Comparison of ENCODE assay signal across 13 cellular contexts in genomic region chr12:13277278-13277677, GRCh38.
"Had no signal": no experiment of that assay in that cellular context is flagged by ENCODE, and none has a peak within 500 bp of the region (broad histone marks: within the 10 kb centered on the region; RNA-seq: fewer than 3 reads in every experiment).

No MANE protein-coding gene starts in this region.

- H3K4me3 ChIP-seq: gastroesophageal sphincter, hepatocyte, stomach, thyroid gland, vagina had no signal

- DNase-seq: activated CD4-positive, alpha-beta memory T cell treated with anti-CD3 and anti-CD28 coated beads, Interleukin-2, amount 10 ng/mL, durations not matched to agents 7 days and 5 days; activated naive CD8-positive, alpha-beta T cell treated with anti-CD3 and anti-CD28 coated beads, Interleukin-2, amount 10 ng/mL, durations not matched to agents 7 days and 5 days; activated T-cell treated with anti-CD3 and anti-CD28 coated beads, Interleukin-2, amount 50 U/mL, for 48 hours; kidney; left ventricle myocardium superior; stimulated activated CD4-positive, alpha-beta T cell treated with anti-CD3 and anti-CD28 coated beads, Interleukin-15, amount 100 ng/mL, for 24 hours; stimulated activated CD4-positive, alpha-beta T cell treated with anti-CD3 and anti-CD28 coated beads, Interleukin-4, amount 100 ng/mL, for 24 hours; stomach; T1000; thyroid gland had no signal
